In the genomic region with DNA sequence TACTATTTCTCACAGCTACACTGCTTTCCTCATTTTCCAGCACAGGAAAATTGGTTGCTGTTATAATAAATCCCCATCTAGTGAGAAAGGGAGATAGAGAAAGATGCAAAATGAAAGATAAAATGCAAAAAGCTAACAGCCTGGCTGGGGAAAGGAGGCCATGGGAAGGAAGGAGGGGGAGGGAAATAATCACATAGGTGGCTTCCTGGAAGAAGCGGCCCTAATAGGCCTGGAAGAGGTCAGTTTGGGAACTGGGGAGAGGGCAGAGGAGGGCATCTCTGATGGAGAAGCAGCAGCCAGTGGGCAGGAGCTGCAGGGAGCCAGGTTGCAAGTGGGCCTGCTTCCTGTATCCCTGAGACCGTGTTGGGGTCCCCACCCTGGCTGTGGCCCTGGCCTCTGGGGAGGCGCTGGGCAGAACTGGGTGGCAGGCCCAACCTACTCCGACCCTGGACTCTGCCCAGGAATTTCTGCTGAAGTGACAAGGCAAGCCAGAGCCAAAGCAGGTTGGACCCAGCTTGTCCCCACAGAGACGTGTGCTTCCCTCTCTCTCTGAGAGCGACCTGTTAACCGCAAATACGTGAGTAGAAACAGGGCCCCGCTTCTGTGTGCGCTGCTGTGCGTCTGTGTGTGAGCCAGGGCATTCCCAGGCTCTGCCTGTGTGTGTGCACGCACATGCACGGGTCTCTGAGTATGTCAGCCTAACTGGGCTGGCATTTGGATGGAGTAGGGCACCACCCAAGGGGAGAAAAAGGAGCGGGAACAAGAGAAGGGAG, we compare ENCODE assay signal across 2 cellular contexts.
A peak's percentile ranks its signal among the peaks of the same experiment; 100 is the strongest.
TF ChIP-seq lines count a peak whose summit lies in the region.

No MANE protein-coding gene starts in this region.

TF ChIP-seq in K562, 482 proteins besides CTCF, POLR2A, EP300 and RAD21:
- peak; percentile 71 for TF ChIP-seq ZFP36 (IDR thresholded peaks at IDR 0.05; ENCODE audit: low read depth, low read length, partially characterized antibody)
- TF ChIP-seq, protein P1, sequence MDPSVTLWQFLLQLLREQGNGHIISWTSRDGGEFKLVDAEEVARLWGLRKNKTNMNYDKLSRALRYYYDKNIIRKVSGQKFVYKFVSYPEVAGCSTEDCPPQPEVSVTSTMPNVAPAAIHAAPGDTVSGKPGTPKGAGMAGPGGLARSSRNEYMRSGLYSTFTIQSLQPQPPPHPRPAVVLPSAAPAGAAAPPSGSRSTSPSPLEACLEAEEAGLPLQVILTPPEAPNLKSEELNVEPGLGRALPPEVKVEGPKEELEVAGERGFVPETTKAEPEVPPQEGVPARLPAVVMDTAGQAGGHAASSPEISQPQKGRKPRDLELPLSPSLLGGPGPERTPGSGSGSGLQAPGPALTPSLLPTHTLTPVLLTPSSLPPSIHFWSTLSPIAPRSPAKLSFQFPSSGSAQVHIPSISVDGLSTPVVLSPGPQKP (CRISPR knock-in tag; IDR thresholded peaks at IDR 0.05): 0 out of 2 replicates have a peak, but pooled peaks have one; percentile 30
- no peak for TF ChIP-seq ASH1L (IDR thresholded peaks at IDR 0.05; ENCODE audit: borderline replicate concordance, low read depth, partially characterized antibody)

TF ChIP-seq in HepG2, 621 proteins besides CTCF, POLR2A, EP300 and RAD21 (continues in another document):
- TF ChIP-seq ZNF883 (CRISPR knock-in tag; IDR thresholded peaks at IDR 0.05; ENCODE audit: not compliant biosample characterization) (no peak), KDM5A (IDR thresholded peaks at IDR 0.05; ENCODE audit: borderline replicate concordance, low read length) (no peak), ETV6 (CRISPR knock-in tag; conservative IDR thresholded peaks at IDR 0.05) (no peak), ZFY (CRISPR knock-in tag; IDR thresholded peaks at IDR 0.05) (peak; percentile 41; the same call in 1 of the 2 replicates), CBX2 (IDR thresholded peaks at IDR 0.05; ENCODE audit: low read depth, low read length) (no peak), CBX2 (CRISPR knock-in tag; IDR thresholded peaks at IDR 0.05; ENCODE audit: low read depth) (no peak), CREB1 (IDR thresholded peaks at IDR 0.05) (no peak), CREB1 (CRISPR knock-in tag; IDR thresholded peaks at IDR 0.05) (peak; percentile 68), IKZF1 (IDR thresholded peaks at IDR 0.05) (no peak), FOXA1 (IDR thresholded peaks at IDR 0.05) (no peak), FOXA1 (CRISPR knock-in tag; IDR thresholded peaks at IDR 0.05) (0 out of 2 replicates have a peak, but pooled peaks have one; percentile 1), ZNF598 (CRISPR knock-in tag; IDR thresholded peaks at IDR 0.05; ENCODE audit: borderline replicate concordance) (no peak), HMGA1 (CRISPR knock-in tag; conservative IDR thresholded peaks at IDR 0.05) (no peak), MXD4 (CRISPR knock-in tag; IDR thresholded peaks at IDR 0.05) (peak; percentile 54), RFXANK (CRISPR knock-in tag; IDR thresholded peaks at IDR 0.05) (no peak), CHCHD3 (CRISPR knock-in tag; IDR thresholded peaks at IDR 0.05) (no peak), SP1 (IDR thresholded peaks at IDR 0.05) (no peak), SP1 (CRISPR knock-in tag; IDR thresholded peaks at IDR 0.05) (peak; percentile 15; the same call in 1 of the 2 replicates), SIN3B (IDR thresholded peaks at IDR 0.05; ENCODE audit: low read length) (no peak), SOX13 (IDR thresholded peaks at IDR 0.05) (no peak), SOX13 (CRISPR knock-in tag; conservative IDR thresholded peaks at IDR 0.05 in 1 of 2, IDR thresholded peaks at IDR 0.05 in 1 of 2) (no peak), ESRRA (CRISPR knock-in tag; IDR thresholded peaks at IDR 0.05; ENCODE audit: low read depth) (peak; percentile 57; the same call in 1 of the 2 replicates), ZNF431 (CRISPR knock-in tag; IDR thresholded peaks at IDR 0.05; ENCODE audit: borderline replicate concordance, low read depth) (peak; percentile 67; the same call in 1 of the 2 replicates), DMAP1 (CRISPR knock-in tag; IDR thresholded peaks at IDR 0.05) (0 out of 2 replicates have a peak, but pooled peaks have one; percentile 46), SUZ12 (IDR thresholded peaks at IDR 0.05; ENCODE audit: low read depth, low read length) (no peak), ZNF773 (CRISPR knock-in tag; IDR thresholded peaks at IDR 0.05; ENCODE audit: borderline replicate concordance) (no peak), MATR3 (CRISPR knock-in tag; IDR thresholded peaks at IDR 0.05) (no peak)
- TF ChIP-seq, protein P2, sequence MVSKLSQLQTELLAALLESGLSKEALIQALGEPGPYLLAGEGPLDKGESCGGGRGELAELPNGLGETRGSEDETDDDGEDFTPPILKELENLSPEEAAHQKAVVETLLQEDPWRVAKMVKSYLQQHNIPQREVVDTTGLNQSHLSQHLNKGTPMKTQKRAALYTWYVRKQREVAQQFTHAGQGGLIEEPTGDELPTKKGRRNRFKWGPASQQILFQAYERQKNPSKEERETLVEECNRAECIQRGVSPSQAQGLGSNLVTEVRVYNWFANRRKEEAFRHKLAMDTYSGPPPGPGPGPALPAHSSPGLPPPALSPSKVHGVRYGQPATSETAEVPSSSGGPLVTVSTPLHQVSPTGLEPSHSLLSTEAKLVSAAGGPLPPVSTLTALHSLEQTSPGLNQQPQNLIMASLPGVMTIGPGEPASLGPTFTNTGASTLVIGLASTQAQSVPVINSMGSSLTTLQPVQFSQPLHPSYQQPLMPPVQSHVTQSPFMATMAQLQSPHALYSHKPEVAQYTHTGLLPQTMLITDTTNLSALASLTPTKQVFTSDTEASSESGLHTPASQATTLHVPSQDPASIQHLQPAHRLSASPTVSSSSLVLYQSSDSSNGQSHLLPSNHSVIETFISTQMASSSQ (IDR thresholded peaks at IDR 0.05; ENCODE audit: low read depth): 0 out of 2 replicates have a peak, but pooled peaks have one; percentile 16
- TF ChIP-seq, protein P2 (CRISPR knock-in tag; IDR thresholded peaks at IDR 0.05; ENCODE audit: borderline replicate concordance): 0 out of 2 replicates have a peak, but pooled peaks have one; percentile 16
- TF ChIP-seq, protein P3, sequence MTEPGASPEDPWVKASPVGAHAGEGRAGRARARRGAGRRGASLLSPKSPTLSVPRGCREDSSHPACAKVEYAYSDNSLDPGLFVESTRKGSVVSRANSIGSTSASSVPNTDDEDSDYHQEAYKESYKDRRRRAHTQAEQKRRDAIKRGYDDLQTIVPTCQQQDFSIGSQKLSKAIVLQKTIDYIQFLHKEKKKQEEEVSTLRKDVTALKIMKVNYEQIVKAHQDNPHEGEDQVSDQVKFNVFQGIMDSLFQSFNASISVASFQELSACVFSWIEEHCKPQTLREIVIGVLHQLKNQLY (CRISPR knock-in tag; IDR thresholded peaks at IDR 0.05): peak; percentile 55; the same call in 1 of the 2 replicates
- TF ChIP-seq, protein P4, sequence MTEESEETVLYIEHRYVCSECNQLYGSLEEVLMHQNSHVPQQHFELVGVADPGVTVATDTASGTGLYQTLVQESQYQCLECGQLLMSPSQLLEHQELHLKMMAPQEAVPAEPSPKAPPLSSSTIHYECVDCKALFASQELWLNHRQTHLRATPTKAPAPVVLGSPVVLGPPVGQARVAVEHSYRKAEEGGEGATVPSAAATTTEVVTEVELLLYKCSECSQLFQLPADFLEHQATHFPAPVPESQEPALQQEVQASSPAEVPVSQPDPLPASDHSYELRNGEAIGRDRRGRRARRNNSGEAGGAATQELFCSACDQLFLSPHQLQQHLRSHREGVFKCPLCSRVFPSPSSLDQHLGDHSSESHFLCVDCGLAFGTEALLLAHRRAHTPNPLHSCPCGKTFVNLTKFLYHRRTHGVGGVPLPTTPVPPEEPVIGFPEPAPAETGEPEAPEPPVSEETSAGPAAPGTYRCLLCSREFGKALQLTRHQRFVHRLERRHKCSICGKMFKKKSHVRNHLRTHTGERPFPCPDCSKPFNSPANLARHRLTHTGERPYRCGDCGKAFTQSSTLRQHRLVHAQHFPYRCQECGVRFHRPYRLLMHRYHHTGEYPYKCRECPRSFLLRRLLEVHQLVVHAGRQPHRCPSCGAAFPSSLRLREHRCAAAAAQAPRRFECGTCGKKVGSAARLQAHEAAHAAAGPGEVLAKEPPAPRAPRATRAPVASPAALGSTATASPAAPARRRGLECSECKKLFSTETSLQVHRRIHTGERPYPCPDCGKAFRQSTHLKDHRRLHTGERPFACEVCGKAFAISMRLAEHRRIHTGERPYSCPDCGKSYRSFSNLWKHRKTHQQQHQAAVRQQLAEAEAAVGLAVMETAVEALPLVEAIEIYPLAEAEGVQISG (CRISPR knock-in tag; IDR thresholded peaks at IDR 0.05): no peak
- TF ChIP-seq, protein P5, sequence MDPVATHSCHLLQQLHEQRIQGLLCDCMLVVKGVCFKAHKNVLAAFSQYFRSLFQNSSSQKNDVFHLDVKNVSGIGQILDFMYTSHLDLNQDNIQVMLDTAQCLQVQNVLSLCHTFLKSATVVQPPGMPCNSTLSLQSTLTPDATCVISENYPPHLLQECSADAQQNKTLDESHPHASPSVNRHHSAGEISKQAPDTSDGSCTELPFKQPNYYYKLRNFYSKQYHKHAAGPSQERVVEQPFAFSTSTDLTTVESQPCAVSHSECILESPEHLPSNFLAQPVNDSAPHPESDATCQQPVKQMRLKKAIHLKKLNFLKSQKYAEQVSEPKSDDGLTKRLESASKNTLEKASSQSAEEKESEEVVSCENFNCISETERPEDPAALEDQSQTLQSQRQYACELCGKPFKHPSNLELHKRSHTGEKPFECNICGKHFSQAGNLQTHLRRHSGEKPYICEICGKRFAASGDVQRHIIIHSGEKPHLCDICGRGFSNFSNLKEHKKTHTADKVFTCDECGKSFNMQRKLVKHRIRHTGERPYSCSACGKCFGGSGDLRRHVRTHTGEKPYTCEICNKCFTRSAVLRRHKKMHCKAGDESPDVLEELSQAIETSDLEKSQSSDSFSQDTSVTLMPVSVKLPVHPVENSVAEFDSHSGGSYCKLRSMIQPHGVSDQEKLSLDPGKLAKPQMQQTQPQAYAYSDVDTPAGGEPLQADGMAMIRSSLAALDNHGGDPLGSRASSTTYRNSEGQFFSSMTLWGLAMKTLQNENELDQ (CRISPR knock-in tag; IDR thresholded peaks at IDR 0.05; ENCODE audit: borderline replicate concordance): no peak
- TF ChIP-seq, protein P6, sequence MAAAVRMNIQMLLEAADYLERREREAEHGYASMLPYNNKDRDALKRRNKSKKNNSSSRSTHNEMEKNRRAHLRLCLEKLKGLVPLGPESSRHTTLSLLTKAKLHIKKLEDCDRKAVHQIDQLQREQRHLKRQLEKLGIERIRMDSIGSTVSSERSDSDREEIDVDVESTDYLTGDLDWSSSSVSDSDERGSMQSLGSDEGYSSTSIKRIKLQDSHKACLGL (CRISPR knock-in tag; IDR thresholded peaks at IDR 0.05): no peak
- TF ChIP-seq, protein P7, sequence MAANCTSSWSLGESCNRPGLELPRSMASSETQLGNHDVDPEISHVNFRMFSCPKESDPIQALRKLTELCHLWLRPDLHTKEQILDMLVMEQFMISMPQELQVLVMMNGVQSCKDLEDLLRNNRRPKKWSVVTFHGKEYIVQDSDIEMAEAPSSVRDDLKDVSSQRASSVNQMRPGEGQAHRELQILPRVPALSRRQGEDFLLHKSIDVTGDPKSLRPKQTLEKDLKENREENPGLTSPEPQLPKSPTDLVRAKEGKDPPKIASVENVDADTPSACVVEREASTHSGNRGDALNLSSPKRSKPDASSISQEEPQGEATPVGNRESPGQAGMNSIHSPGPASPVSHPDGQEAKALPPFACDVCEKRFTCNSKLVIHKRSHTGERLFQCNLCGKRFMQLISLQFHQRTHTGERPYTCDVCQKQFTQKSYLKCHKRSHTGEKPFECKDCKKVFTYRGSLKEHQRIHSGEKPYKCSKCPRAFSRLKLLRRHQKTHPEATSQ (CRISPR knock-in tag; IDR thresholded peaks at IDR 0.05; ENCODE audit: borderline replicate concordance): no peak
- TF ChIP-seq, protein P8, sequence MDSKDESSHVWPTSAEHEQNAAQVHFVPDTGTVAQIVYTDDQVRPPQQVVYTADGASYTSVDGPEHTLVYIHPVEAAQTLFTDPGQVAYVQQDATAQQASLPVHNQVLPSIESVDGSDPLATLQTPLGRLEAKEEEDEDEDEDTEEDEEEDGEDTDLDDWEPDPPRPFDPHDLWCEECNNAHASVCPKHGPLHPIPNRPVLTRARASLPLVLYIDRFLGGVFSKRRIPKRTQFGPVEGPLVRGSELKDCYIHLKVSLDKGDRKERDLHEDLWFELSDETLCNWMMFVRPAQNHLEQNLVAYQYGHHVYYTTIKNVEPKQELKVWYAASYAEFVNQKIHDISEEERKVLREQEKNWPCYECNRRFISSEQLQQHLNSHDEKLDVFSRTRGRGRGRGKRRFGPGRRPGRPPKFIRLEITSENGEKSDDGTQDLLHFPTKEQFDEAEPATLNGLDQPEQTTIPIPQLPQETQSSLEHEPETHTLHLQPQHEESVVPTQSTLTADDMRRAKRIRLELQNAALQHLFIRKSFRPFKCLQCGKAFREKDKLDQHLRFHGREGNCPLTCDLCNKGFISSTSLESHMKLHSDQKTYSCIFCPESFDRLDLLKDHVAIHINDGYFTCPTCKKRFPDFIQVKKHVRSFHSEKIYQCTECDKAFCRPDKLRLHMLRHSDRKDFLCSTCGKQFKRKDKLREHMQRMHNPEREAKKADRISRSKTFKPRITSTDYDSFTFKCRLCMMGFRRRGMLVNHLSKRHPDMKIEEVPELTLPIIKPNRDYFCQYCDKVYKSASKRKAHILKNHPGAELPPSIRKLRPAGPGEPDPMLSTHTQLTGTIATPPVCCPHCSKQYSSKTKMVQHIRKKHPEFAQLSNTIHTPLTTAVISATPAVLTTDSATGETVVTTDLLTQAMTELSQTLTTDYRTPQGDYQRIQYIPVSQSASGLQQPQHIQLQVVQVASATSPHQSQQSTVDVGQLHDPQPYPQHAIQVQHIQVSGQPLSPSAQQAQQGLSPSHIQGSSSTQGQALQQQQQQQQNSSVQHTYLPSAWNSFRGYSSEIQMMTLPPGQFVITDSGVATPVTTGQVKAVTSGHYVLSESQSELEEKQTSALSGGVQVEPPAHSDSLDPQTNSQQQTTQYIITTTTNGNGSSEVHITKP (CRISPR knock-in tag; IDR thresholded peaks at IDR 0.05; ENCODE audit: low read depth): no peak
- TF ChIP-seq, protein P9, sequence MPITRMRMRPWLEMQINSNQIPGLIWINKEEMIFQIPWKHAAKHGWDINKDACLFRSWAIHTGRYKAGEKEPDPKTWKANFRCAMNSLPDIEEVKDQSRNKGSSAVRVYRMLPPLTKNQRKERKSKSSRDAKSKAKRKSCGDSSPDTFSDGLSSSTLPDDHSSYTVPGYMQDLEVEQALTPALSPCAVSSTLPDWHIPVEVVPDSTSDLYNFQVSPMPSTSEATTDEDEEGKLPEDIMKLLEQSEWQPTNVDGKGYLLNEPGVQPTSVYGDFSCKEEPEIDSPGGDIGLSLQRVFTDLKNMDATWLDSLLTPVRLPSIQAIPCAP (CRISPR knock-in tag; IDR thresholded peaks at IDR 0.05; ENCODE audit: low read depth): no peak
